23 cellular contexts compared by ENCODE assay signal in genomic region chr11:96019810-96020747, GRCh38.
DNase-seq lines count a peak whose midpoint lies in the region; ATAC-seq lines count a peak whose summit lies in the region.
"Had no signal": no experiment of that assay in that cellular context is flagged by ENCODE, and none has a peak within 500 bp of the region (broad histone marks: within the 10 kb centered on the region; RNA-seq: fewer than 3 reads in every experiment).

No MANE protein-coding gene starts in this region.

- no peaks in the 10 kb centered on the region for H3K27me3 ChIP-seq in CD4-positive, alpha-beta memory T cell (ENCODE audit: insufficient read depth, low read length)
- no peaks in the 10 kb centered on the region for H3K27me3 ChIP-seq in naive thymus-derived CD4-positive, alpha-beta T cell (ENCODE audit: control insufficient read depth in 2 of 2, insufficient read depth in 2 of 2, low read length in 2 of 2)
- no peaks in the 10 kb centered on the region for H3K27me3 ChIP-seq in aorta (ENCODE audit: control insufficient read depth in 1 of 2, insufficient read depth in 2 of 2, low read length in 1 of 2)
- H3K27me3 ChIP-seq: BLaER1 treated with 17β-estradiol and CSF1 and Interleukin-3, amounts not matched to agents 10 nM and 100 nM; vagina had no signal

- no peaks in the 10 kb centered on the region for H3K9me3 Mint-ChIP-seq in activated CD4-positive, alpha-beta memory T cell treated with anti-CD3 and anti-CD28 coated beads for 36 hours
- H3K9me3 Mint-ChIP-seq in activated CD4-positive, alpha-beta memory T cell treated with anti-CD3 and anti-CD28 coated beads, Interleukin-2, amount 10 ng/mL, durations not matched to agents 7 days and 5 days: no peaks in the 10 kb centered on the region
- peaks cover 0 to 2% (median 0%) of the 10 kb centered on the region in 8 donors for H3K9me3 Mint-ChIP-seq in CD4-positive, alpha-beta memory T cell
- H3K9me3 Mint-ChIP-seq in activated T-helper 1 cell treated with anti-CD3 and anti-CD28 coated beads, Interleukin-12 subunit alpha, Interleukin-12 subunit beta, Interleukin-2, Interleukin-4 antibody, amounts not matched to agents 30 ng/mL and 10 ng/mL and 1 ng/mL, durations not matched to agents 14 hours and 24 hours and 36 hours: no peaks in the 10 kb centered on the region
- H3K9me3 Mint-ChIP-seq in naive thymus-derived CD4-positive, alpha-beta T cell: no peaks in the 10 kb centered on the region
- H3K9me3 Mint-ChIP-seq: activated T-helper 2 cell treated with anti-CD3 and anti-CD28 coated beads, Interferon-gamma antibody, Interleukin-2, Interleukin-4, amounts not matched to agents 10 μg/mL and 5 μg/mL and 100 μg/mL, durations not matched to agents 14 hours and 24 hours and 36 hours; H9; natural killer cell treated with Interleukin-12 subunit alpha and Interleukin-12 subunit beta and Interleukin-15 and Interleukin-18, amount 100 ng/mL, for 72 hours had no signal

- H3K36me3 Mint-ChIP-seq in activated CD4-positive, alpha-beta memory T cell treated with anti-CD3 and anti-CD28 coated beads for 36 hours: peaks cover 8% of the 10 kb centered on the region
- no peaks in the 10 kb centered on the region for H3K36me3 Mint-ChIP-seq in activated CD4-positive, alpha-beta memory T cell treated with anti-CD3 and anti-CD28 coated beads, Interleukin-2, amount 10 ng/mL, durations not matched to agents 7 days and 5 days (ENCODE audit: low read depth)
- no peaks in the 10 kb centered on the region for H3K36me3 Mint-ChIP-seq in CD4-positive, alpha-beta memory T cell
- H3K36me3 Mint-ChIP-seq in activated T-helper 1 cell treated with anti-CD3 and anti-CD28 coated beads, Interleukin-12 subunit alpha, Interleukin-12 subunit beta, Interleukin-2, Interleukin-4 antibody, amounts not matched to agents 30 ng/mL and 10 ng/mL and 1 ng/mL, durations not matched to agents 14 hours and 24 hours and 36 hours (ENCODE audit: low read depth): no peaks in the 10 kb centered on the region
- peaks cover 0 to 15% (median 6%) of the 10 kb centered on the region in 5 donors for H3K36me3 Mint-ChIP-seq in naive thymus-derived CD4-positive, alpha-beta T cell
- H3K36me3 Mint-ChIP-seq: natural killer cell treated with Interleukin-12 subunit alpha and Interleukin-12 subunit beta and Interleukin-15 and Interleukin-18, amount 100 ng/mL, for 72 hours had no signal

- peaks cover 19% of the 10 kb centered on the region for H3K4me1 ChIP-seq in CD4-positive, alpha-beta memory T cell (ENCODE audit: insufficient read depth, low read length)
- H3K4me1 ChIP-seq in naive thymus-derived CD4-positive, alpha-beta T cell (ENCODE audit: control insufficient read depth in 2 of 2, insufficient read depth in 2 of 2, low read length in 2 of 2): peaks cover 12 to 30% of the 10 kb centered on the region in 2 donors
- H3K4me1 ChIP-seq in aorta (ENCODE audit: control insufficient read depth in 1 of 2, insufficient read depth in 2 of 2, low read length in 2 of 2): peaks cover 0 to 3% of the 10 kb centered on the region in 2 donors
- H3K4me1 ChIP-seq: vagina had no signal

- no peaks in the 10 kb centered on the region for H3K9me3 ChIP-seq in CD4-positive, alpha-beta memory T cell (ENCODE audit: control insufficient read depth in 1 of 2, low read length in 2 of 2)
- no peaks in the 10 kb centered on the region for H3K9me3 ChIP-seq in naive thymus-derived CD4-positive, alpha-beta T cell (ENCODE audit: control insufficient read depth in 2 of 3, low read length in 3 of 3)
- H3K9me3 ChIP-seq in aorta (ENCODE audit: control insufficient read depth, low read length): no peaks in the 10 kb centered on the region
- H3K9me3 ChIP-seq: BLaER1 treated with 17β-estradiol and CSF1 and Interleukin-3, amounts not matched to agents 10 nM and 100 nM; thoracic aorta; vagina had no signal

- H3K27me3 Mint-ChIP-seq in activated CD4-positive, alpha-beta memory T cell treated with anti-CD3 and anti-CD28 coated beads for 36 hours: no peaks in the 10 kb centered on the region
- H3K27me3 Mint-ChIP-seq in activated CD4-positive, alpha-beta memory T cell treated with anti-CD3 and anti-CD28 coated beads, Interleukin-2, amount 10 ng/mL, durations not matched to agents 7 days and 5 days: no peaks in the 10 kb centered on the region
- no peaks in the 10 kb centered on the region for H3K27me3 Mint-ChIP-seq in CD4-positive, alpha-beta memory T cell
- no peaks in the 10 kb centered on the region for H3K27me3 Mint-ChIP-seq in activated T-helper 1 cell treated with anti-CD3 and anti-CD28 coated beads, Interleukin-12 subunit alpha, Interleukin-12 subunit beta, Interleukin-2, Interleukin-4 antibody, amounts not matched to agents 30 ng/mL and 10 ng/mL and 1 ng/mL, durations not matched to agents 14 hours and 24 hours and 36 hours (ENCODE audit: insufficient read depth)
- H3K27me3 Mint-ChIP-seq in naive thymus-derived CD4-positive, alpha-beta T cell: no peaks in the 10 kb centered on the region
- H3K27me3 Mint-ChIP-seq: natural killer cell treated with Interleukin-12 subunit alpha and Interleukin-12 subunit beta and Interleukin-15 and Interleukin-18, amount 100 ng/mL, for 72 hours had no signal

- no peaks in the 10 kb centered on the region for H3K36me3 ChIP-seq in CD4-positive, alpha-beta memory T cell (ENCODE audit: insufficient read depth, low read length)
- peaks cover 0 to 8% (median 0%) of the 10 kb centered on the region in 3 experiments for H3K36me3 ChIP-seq in naive thymus-derived CD4-positive, alpha-beta T cell (ENCODE audit: control insufficient read depth in 2 of 3, insufficient read depth in 3 of 3, low read length in 3 of 3)
- H3K36me3 ChIP-seq in aorta (ENCODE audit: control insufficient read depth in 1 of 2, insufficient read depth in 2 of 2, low read length in 1 of 2): no peaks in the 10 kb centered on the region
- H3K36me3 ChIP-seq: thoracic aorta, vagina had no signal

- 78 to 79% methylated on average over 8 of the region's 8 CpGs for WGBS in aorta, 2 donors

- no peak overlapping the region for H3K4me3 Mint-ChIP-seq in activated CD4-positive, alpha-beta memory T cell treated with anti-CD3 and anti-CD28 coated beads for 36 hours
- H3K4me3 Mint-ChIP-seq in activated CD4-positive, alpha-beta memory T cell treated with anti-CD3 and anti-CD28 coated beads, Interleukin-2, amount 10 ng/mL, durations not matched to agents 7 days and 5 days: no peak overlapping the region
- H3K4me3 Mint-ChIP-seq in CD4-positive, alpha-beta memory T cell: no peak overlapping the region
- H3K4me3 Mint-ChIP-seq in activated T-helper 1 cell treated with anti-CD3 and anti-CD28 coated beads, Interleukin-12 subunit alpha, Interleukin-12 subunit beta, Interleukin-2, Interleukin-4 antibody, amounts not matched to agents 30 ng/mL and 10 ng/mL and 1 ng/mL, durations not matched to agents 14 hours and 24 hours and 36 hours: no peak overlapping the region
- no peak overlapping the region for H3K4me3 Mint-ChIP-seq in naive thymus-derived CD4-positive, alpha-beta T cell
- H3K4me3 Mint-ChIP-seq: H9; natural killer cell treated with Interleukin-12 subunit alpha and Interleukin-12 subunit beta and Interleukin-15 and Interleukin-18, amount 100 ng/mL, for 72 hours had no signal

- intact Hi-C loops in activated CD4-positive, alpha-beta memory T cell treated with anti-CD3 and anti-CD28 coated beads for 36 hours (cut with micrococcal nuclease): no loop called here
- intact Hi-C loops in CD4-positive, alpha-beta memory T cell (cut with micrococcal nuclease): no loop called here
- intact Hi-C loops in activated T-helper 1 cell treated with anti-CD3 and anti-CD28 coated beads, Interleukin-12 subunit alpha, Interleukin-12 subunit beta, Interleukin-2, Interleukin-4 antibody, amounts not matched to agents 30 ng/mL and 10 ng/mL and 1 ng/mL, durations not matched to agents 14 hours and 24 hours and 36 hours (cut with micrococcal nuclease): no loop called here
- intact Hi-C loops in naive thymus-derived CD4-positive, alpha-beta T cell (cut with micrococcal nuclease): no loop called here
- intact Hi-C loops in aorta (cut with DNase I): no loop called here

- peaks cover 41% of the 10 kb centered on the region for H3K4me1 Mint-ChIP-seq in activated CD4-positive, alpha-beta memory T cell treated with anti-CD3 and anti-CD28 coated beads for 36 hours (ENCODE audit: low read depth)
- H3K4me1 Mint-ChIP-seq in activated CD4-positive, alpha-beta memory T cell treated with anti-CD3 and anti-CD28 coated beads, Interleukin-2, amount 10 ng/mL, durations not matched to agents 7 days and 5 days: peaks cover 15% of the 10 kb centered on the region
- H3K4me1 Mint-ChIP-seq in CD4-positive, alpha-beta memory T cell: peaks cover 35 to 57% (median 39%) of the 10 kb centered on the region in 4 donors
- H3K4me1 Mint-ChIP-seq in activated T-helper 1 cell treated with anti-CD3 and anti-CD28 coated beads, Interleukin-12 subunit alpha, Interleukin-12 subunit beta, Interleukin-2, Interleukin-4 antibody, amounts not matched to agents 30 ng/mL and 10 ng/mL and 1 ng/mL, durations not matched to agents 14 hours and 24 hours and 36 hours (ENCODE audit: low read depth): peaks cover 28% of the 10 kb centered on the region
- H3K4me1 Mint-ChIP-seq in naive thymus-derived CD4-positive, alpha-beta T cell: peaks cover 29 to 51% (median 45%) of the 10 kb centered on the region in 7 donors

- H3K27ac Mint-ChIP-seq in activated CD4-positive, alpha-beta memory T cell treated with anti-CD3 and anti-CD28 coated beads for 36 hours: peak overlapping the region; percentile 2
- no peak overlapping the region for H3K27ac Mint-ChIP-seq in activated CD4-positive, alpha-beta memory T cell treated with anti-CD3 and anti-CD28 coated beads, Interleukin-2, amount 10 ng/mL, durations not matched to agents 7 days and 5 days
- peak overlapping the region; percentile 38 to 83 (median 68) for H3K27ac Mint-ChIP-seq in CD4-positive, alpha-beta memory T cell
- H3K27ac Mint-ChIP-seq in activated T-helper 1 cell treated with anti-CD3 and anti-CD28 coated beads, Interleukin-12 subunit alpha, Interleukin-12 subunit beta, Interleukin-2, Interleukin-4 antibody, amounts not matched to agents 30 ng/mL and 10 ng/mL and 1 ng/mL, durations not matched to agents 14 hours and 24 hours and 36 hours: peak overlapping the region; percentile 8
- peak overlapping the region in 8 of 9 donors; percentile 56 to 87 (median 77) for H3K27ac Mint-ChIP-seq in naive thymus-derived CD4-positive, alpha-beta T cell
- H3K27ac Mint-ChIP-seq: activated T-helper 2 cell treated with anti-CD3 and anti-CD28 coated beads, Interferon-gamma antibody, Interleukin-2, Interleukin-4, amounts not matched to agents 10 μg/mL and 5 μg/mL and 100 μg/mL, durations not matched to agents 14 hours and 24 hours and 36 hours; H9; natural killer cell treated with Interleukin-12 subunit alpha and Interleukin-12 subunit beta and Interleukin-15 and Interleukin-18, amount 100 ng/mL, for 72 hours had no signal

- H3K4me3 ChIP-seq in CD4-positive, alpha-beta memory T cell (ENCODE audit: low read length in 2 of 2): no peak overlapping the region
- H3K4me3 ChIP-seq in naive thymus-derived CD4-positive, alpha-beta T cell (ENCODE audit: low read length): no peak overlapping the region
- no peak overlapping the region for H3K4me3 ChIP-seq in aorta (ENCODE audit: low read length in 2 of 2)
- H3K4me3 ChIP-seq: BLaER1 treated with 17β-estradiol and CSF1 and Interleukin-3, amounts not matched to agents 10 nM and 100 nM; thoracic aorta; vagina had no signal

- DNase-seq in activated CD4-positive, alpha-beta memory T cell treated with anti-CD3 and anti-CD28 coated beads for 36 hours: peak; percentile 33
- no peak for DNase-seq in activated CD4-positive, alpha-beta memory T cell treated with anti-CD3 and anti-CD28 coated beads, Interleukin-2, amount 10 ng/mL, durations not matched to agents 7 days and 5 days
- DNase-seq in CD4-positive, alpha-beta memory T cell: no peak
- no peak for DNase-seq in activated T-helper 1 cell treated with anti-CD3 and anti-CD28 coated beads, Interleukin-12 subunit alpha, Interleukin-12 subunit beta, Interleukin-2, Interleukin-4 antibody, amounts not matched to agents 30 ng/mL and 10 ng/mL and 1 ng/mL, durations not matched to agents 14 hours and 24 hours and 36 hours (ENCODE audit: low spot score)
- no peak for DNase-seq in naive thymus-derived CD4-positive, alpha-beta T cell
- DNase-seq in epidermal melanocyte (ENCODE audit: insufficient read length, low spot score) (no peak), aorta (no peak)
- DNase-seq: caudate nucleus, dermis blood vessel endothelial cell, H9, head of caudate nucleus, left cardiac atrium, NCI-H1417, posterior cingulate gyrus, SHP77 treated with DMSO at 0.1 percent for 48 hours, T-helper 1 cell had no signal

- POLR2A ChIA-PET in activated CD4-positive, alpha-beta memory T cell treated with anti-CD3 and anti-CD28 coated beads for 36 hours (lab: Charles Lee): interaction anchor here (0.6 kb wide), 2 partner anchors 229 to 357 kb away, joined by 3 read pairs; no protein-coding TSS in a partner anchor
- POLR2A ChIA-PET in activated CD4-positive, alpha-beta memory T cell treated with anti-CD3 and anti-CD28 coated beads, Interleukin-2, amount 10 ng/mL, durations not matched to agents 7 days and 5 days (lab: Charles Lee): interaction anchor here (0.9 to 1.6 kb wide), 2 partner anchors 15 to 370 kb away, joined by 3 read pairs; partner anchors contain the start of genes CCDC82 and JRKL
- POLR2A ChIA-PET in CD4-positive, alpha-beta memory T cell (lab: Charles Lee; ENCODE audit: partially characterized antibody): no interaction called here
- POLR2A ChIA-PET in naive thymus-derived CD4-positive, alpha-beta T cell (lab: Charles Lee): interaction anchor here (0.6 to 1.1 kb wide), 2 partner anchors 15 to 51 kb away, joined by 3 to 4 read pairs; no protein-coding TSS in a partner anchor

- ATAC-seq in naive thymus-derived CD4-positive, alpha-beta T cell: no peak
- ATAC-seq in esophagus mucosa: no peak
- ATAC-seq in aorta (ENCODE audit: low FRiP score): no peak
- ATAC-seq: left cardiac atrium; natural killer cell treated with Interleukin-12 subunit alpha and Interleukin-12 subunit beta and Interleukin-15 and Interleukin-18, amount 100 ng/mL, for 72 hours; sciatic nerve had no signal

- H3K27ac ChIP-seq in CD4-positive, alpha-beta memory T cell (ENCODE audit: low read depth, low read length): no peak overlapping the region
- H3K27ac ChIP-seq in naive thymus-derived CD4-positive, alpha-beta T cell (ENCODE audit: low read depth, low read length): peak overlapping the region; percentile 43
- H3K27ac ChIP-seq in aorta (ENCODE audit: low read depth in 1 of 2, low read length in 2 of 2): no peak overlapping the region
- H3K27ac ChIP-seq: BLaER1 treated with 17β-estradiol and CSF1 and Interleukin-3, amounts not matched to agents 10 nM and 100 nM; thoracic aorta; vagina had no signal

- CTCF ChIA-PET in activated CD4-positive, alpha-beta memory T cell treated with anti-CD3 and anti-CD28 coated beads for 36 hours (lab: Charles Lee): interaction anchor here (0.8 to 1.4 kb wide), 4 partner anchors 8 to 373 kb away, joined by 3 to 4 read pairs (median 4); partner anchors contain the start of gene MAML2
- CTCF ChIA-PET in activated CD4-positive, alpha-beta memory T cell treated with anti-CD3 and anti-CD28 coated beads, Interleukin-2, amount 10 ng/mL, durations not matched to agents 7 days and 5 days (lab: Charles Lee): interaction anchor here (1.9 kb wide), 1 partner anchor 323 kb away, joined by 7 read pairs; the partner anchor contains the start of gene MAML2
- CTCF ChIA-PET in CD4-positive, alpha-beta memory T cell (lab: Charles Lee; ENCODE audit: partially characterized antibody): interaction anchor here (1.0 to 1.9 kb wide), 2 partner anchors 35 to 322 kb away, joined by 6 to 13 read pairs; partner anchors contain the start of gene MAML2
- CTCF ChIA-PET in naive thymus-derived CD4-positive, alpha-beta T cell (lab: Charles Lee): interaction anchor here (1.2 to 1.8 kb wide), 2 partner anchors 34 to 323 kb away, joined by 3 to 7 read pairs; partner anchors contain the start of gene MAML2
